ENCODE assay signal across 8 cellular contexts in the genomic region with DNA sequence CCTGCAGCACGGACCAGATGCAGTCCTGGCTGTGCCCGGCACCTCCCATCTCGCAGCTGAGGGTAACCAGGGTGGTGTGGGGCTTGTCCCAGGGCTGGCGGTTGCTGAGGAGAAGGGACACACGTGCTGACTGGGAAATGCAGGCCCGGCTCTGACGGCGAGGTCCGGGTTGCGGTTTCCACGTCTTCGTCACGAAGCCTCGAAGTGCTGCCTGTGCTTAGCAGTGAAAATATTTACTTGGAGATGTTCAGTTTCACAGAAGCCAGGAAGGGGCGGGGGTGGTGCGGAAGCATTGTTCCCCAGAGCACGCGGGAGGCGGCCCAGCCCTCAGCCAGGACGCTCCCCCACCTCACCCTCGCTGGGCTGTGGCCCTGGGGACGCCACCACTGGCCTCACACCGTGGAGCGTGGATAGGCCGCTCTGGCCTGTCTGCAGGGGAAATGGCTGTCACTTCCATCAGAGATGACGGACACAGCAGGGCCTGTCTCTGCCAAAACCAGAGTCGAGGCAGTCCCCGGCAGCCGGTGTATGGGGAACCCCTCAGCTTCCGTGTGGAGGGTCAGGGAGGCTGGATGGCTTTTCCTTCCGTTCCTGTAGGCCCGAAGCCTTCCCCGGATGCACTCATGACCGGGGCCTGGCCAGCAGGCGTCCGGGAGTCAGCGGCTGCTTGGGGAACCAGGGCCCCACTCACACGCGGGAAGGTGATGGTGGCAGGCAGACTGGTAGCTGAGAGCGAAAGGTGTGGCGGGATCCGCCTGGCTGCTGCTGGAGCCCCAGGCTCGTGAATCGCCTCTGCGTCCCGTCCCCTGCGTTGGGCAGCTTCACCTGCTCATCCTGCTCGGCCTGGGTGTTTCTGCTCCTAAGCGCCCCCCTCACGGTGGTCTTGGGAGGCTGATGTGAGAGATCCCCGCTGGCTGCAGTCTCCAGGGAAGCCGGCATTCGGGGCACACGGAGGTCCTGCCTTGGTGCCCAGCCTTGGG. TPM values are rescaled to one million over a fixed set of nuclear protein-coding genes. Genes with fewer than 3 reads are reported as not detected.
DNase-seq lines count a peak whose midpoint lies in the region; ATAC-seq and TF ChIP-seq lines count a peak whose summit lies in the region.

No MANE protein-coding gene starts in this region.

- H3K36me3 ChIP-seq in muscle layer of colon (ENCODE audit: insufficient read depth, low read length) (no peaks in the 10 kb centered on the region), stomach (no peaks in the 10 kb centered on the region)

- no peak for TF ChIP-seq CTCF in stomach (IDR thresholded peaks at IDR 0.05)

- intact Hi-C loops in stomach (cut with DNase I; ENCODE audit: low total_unique reads), result no loop called here

- no peak for TF ChIP-seq POLR2A in stomach (IDR thresholded peaks at IDR 0.05)

- no peaks in the 10 kb centered on the region for H3K27me3 ChIP-seq in muscle layer of colon (ENCODE audit: control insufficient read depth in 1 of 2, insufficient read depth in 2 of 2, low read length in 2 of 2)
- H3K27me3 ChIP-seq in stomach, result peaks cover 0 to 24% (median 4%) of the 10 kb centered on the region in 3 donors

- H3K27ac ChIP-seq in caudate nucleus (ENCODE audit: low read depth, low read length), result peak overlapping the region; percentile 70
- H3K27ac ChIP-seq in muscle layer of colon (ENCODE audit: low read depth, low read length), result peak overlapping the region; percentile 81
- peak overlapping the region; percentile 32 to 81 (median 73) for H3K27ac ChIP-seq in stomach

- peak; percentile 44 for DNase-seq in activated CD4-positive, CD25-positive, alpha-beta regulatory T cell treated with anti-CD3 and anti-CD28 coated beads, Interleukin-2, amount 50 U/mL, for 72 hours
- DNase-seq in caudate nucleus (lab: John Stamatoyannopoulos, UW) (no peak), stomach (peak; percentile 45), globus pallidus (ENCODE audit: low spot score) (no peak), NCI-H1417 treated with DMSO at 0.1 percent for 48 hours (lab: John Stamatoyannopoulos, UW) (no peak), NCI-H146 (lab: John Stamatoyannopoulos, UW) (no peak)

- no peak overlapping the region for H3K9ac ChIP-seq in muscle layer of colon (ENCODE audit: low read length)

- H3K9me3 ChIP-seq in muscle layer of colon (ENCODE audit: low read length) (no peaks in the 10 kb centered on the region), stomach (no peaks in the 10 kb centered on the region)

- WGBS in stomach, 5 donors, result 56 to 63% (median 60%) methylated on average over 33 to 54 of the region's 54 CpGs

- H3K4me1 ChIP-seq in muscle layer of colon (ENCODE audit: insufficient read depth, low read length), result peaks cover 33% of the 10 kb centered on the region
- peaks cover 7 to 26% (median 20%) of the 10 kb centered on the region in 4 donors for H3K4me1 ChIP-seq in stomach

- TF ChIP-seq EP300 in stomach (IDR thresholded peaks at IDR 0.05), result peak; percentile 41

- H3K4me3 ChIP-seq in muscle layer of colon (ENCODE audit: low read depth in 1 of 2, low read length in 2 of 2) (peak overlapping the region in 1 of 2 donors; percentile 14), stomach (no peak overlapping the region)

- no peak for ATAC-seq in GM18858 (IDR thresholded peaks at IDR 0.05; ENCODE audit: unreplicated experiment)

RNA-seq across cellular contexts. Expression of gene POFUT2, which starts 14.7 kb away (rescaled TPM):
- total RNA-seq in stomach, result 10 to 100 TPM; 19.2 to 34.2 (median 29.3) TPM
- 10 to 100 TPM in 1 of 3 donors, 1 to 10 TPM in 2; 7.4 to 15.9 (median 9.5) TPM for polyA plus RNA-seq in stomach

Comparison
In these comparisons a context has a peak if more than half of its experiments do, and no peak if none do; other contexts are left out.
1. DNase-seq: peak in activated CD4-positive, CD25-positive, alpha-beta regulatory T cell treated with anti-CD3 and anti-CD28 coated beads, Interleukin-2, amount 50 U/mL, for 72 hours (single experiment) and stomach (single experiment); none in caudate nucleus (0 of 61), globus pallidus (single experiment), NCI-H1417 treated with DMSO at 0.1 percent for 48 hours (single experiment) and NCI-H146 (single experiment).
2. Peak in every context shown above with its lines, with median percentiles within 50 percentile points of each other: H3K27ac ChIP-seq.